8 cellular contexts compared by ENCODE assay signal in the genomic region with DNA sequence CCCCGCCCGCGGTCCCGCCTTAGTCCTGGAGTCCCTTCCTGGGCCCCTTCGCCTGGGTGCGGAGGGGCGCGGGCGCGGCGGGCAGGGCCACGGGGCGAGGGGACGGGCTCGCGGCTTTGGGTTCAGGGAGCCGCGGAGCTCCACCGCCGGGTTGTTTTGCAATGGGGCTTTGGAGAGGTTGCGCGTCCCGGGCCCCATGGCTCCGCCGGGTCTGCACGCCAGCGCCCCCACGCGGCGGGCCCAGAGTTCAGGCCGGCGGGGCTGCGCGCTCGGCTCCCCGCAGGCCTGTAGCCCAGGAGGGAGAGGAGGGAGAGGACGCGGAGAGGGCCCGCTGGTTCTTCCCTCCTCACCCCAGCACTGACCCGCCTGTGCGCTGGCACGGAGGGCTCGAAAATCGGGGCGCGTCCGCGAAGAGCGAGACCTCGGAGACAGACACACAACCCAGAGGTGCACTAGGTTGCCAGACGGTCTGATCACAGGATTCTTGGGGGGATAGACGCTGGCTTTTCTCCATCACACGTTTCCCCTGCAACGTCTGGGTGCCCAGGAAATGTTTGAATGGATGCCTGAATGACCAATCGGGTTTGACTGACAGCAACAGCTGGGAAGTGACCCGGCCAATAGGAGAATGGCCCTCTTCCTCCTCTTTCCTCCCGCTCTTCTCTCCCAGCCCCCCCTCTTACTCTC. TPM values are rescaled to one million over a fixed set of nuclear protein-coding genes. Genes with fewer than 3 reads are reported as not detected.
DNase-seq lines count a peak whose midpoint lies in the region; ATAC-seq and TF ChIP-seq lines count a peak whose summit lies in the region.

No MANE protein-coding gene starts in this region.

- H3K36me3 ChIP-seq in ascending aorta = no peaks in the 10 kb centered on the region

- H3K4me3 ChIP-seq in ascending aorta (peak overlapping the region; percentile 66 to 79), iPS-18c (ENCODE audit: insufficient read depth, low read depth, low read length) (peak overlapping the region; percentile 56)

- peak overlapping the region; percentile 82 to 85 for H3K27ac ChIP-seq in ascending aorta

- H3K9me3 ChIP-seq in ascending aorta = no peaks in the 10 kb centered on the region
- peaks cover 3% of the 10 kb centered on the region for H3K9me3 ChIP-seq in iPS-18c (ENCODE audit: control insufficient read depth, insufficient read depth, low read length)

- DNase-seq in Daoy (ENCODE audit: low read depth) (peak; percentile 88), Kasumi-1 (lab: John Stamatoyannopoulos, UW) (peak; percentile 32 to 41), ascending aorta (ENCODE audit: low spot score in 2 of 2) (peak in 1 of 2 donors; percentile 85), smooth muscle cell of the brain vasculature (ENCODE audit: low read depth, low spot score) (peak; percentile 40), DMS114 treated with DMSO at 0.1 percent for 48 hours (lab: John Stamatoyannopoulos, UW; ENCODE audit: unreplicated experiment) (no peak)

- H3K4me1 ChIP-seq in ascending aorta = peaks cover 9 to 20% of the 10 kb centered on the region in 2 donors

- H3K27me3 ChIP-seq in ascending aorta = no peaks in the 10 kb centered on the region

- intact Hi-C loops in ascending aorta (cut with DNase I) = loop anchor here (2.0 to 10.0 kb wide), 3 partner anchors 33 to 271 kb away; no protein-coding TSS in a partner anchor

- ATAC-seq in GM21619 (IDR thresholded peaks at IDR 0.05; ENCODE audit: unreplicated experiment) = no peak
- ATAC-seq in GM18517 (IDR thresholded peaks at IDR 0.05; ENCODE audit: unreplicated experiment) = no peak

- TF ChIP-seq CTCF in ascending aorta (IDR thresholded peaks at IDR 0.05) = peak; percentile 84 to 90 (median 88)

RNA-seq across cellular contexts. Expression of a gene that starts 4.9 kb away (rescaled TPM):
- total RNA-seq in Daoy (2014; rRNA removed; shearing (Covaris generic)) = 11.4 and 12.2 TPM in 2 replicates
- total RNA-seq in ascending aorta = 22.2 TPM
